In the genomic region with DNA sequence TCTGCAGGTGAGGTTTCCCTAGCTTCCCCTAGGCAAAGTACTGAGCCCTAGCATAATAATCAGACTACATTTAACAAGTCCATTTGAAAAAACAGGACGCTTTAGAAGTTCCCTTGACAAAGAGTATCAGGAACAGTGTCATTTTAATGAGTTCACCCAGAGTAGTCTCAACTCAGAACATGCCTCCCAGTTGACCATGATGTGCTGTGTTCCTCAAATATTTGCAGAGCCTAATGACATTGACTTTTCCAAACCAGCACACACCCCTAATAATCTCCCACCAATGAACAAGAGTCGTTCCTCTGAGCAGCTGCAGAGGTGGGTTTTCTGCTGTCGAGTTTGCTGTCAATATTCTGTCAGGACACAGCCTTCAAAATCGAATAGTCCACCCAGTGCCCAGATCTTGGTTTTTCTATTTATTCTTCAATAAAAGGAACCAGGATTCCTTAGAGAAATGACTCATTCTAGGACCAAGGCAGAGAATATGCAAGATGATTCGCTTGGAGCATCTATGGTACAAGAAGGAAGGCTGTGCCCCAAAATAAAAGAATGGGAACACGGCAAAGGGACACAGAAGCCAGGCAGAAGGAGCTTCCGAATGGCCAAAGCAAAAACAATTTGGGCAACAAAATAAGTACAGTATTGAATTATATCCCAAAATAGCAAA, we compare ENCODE assay signal across 23 cellular contexts. TPM values are rescaled to one million over a fixed set of nuclear protein-coding genes. Genes with fewer than 3 reads are reported as not detected.
DNase-seq lines count a peak whose midpoint lies in the region; ATAC-seq and TF ChIP-seq lines count a peak whose summit lies in the region.
"Had no signal": no experiment of that assay in that cellular context is flagged by ENCODE, and none has a peak within 500 bp of the region (broad histone marks: within the 10 kb centered on the region; RNA-seq: fewer than 3 reads in every experiment).

No MANE protein-coding gene starts in this region.

- H3K9me3 Mint-ChIP-seq in progenitor cell of endocrine pancreas (ENCODE audit: low read depth): peaks cover 3% of the 10 kb centered on the region
- H3K9me3 Mint-ChIP-seq in naive thymus-derived CD8-positive, alpha-beta T cell: no peaks in the 10 kb centered on the region
- H3K9me3 Mint-ChIP-seq: T-helper 1 cell treated with Interleukin-12 subunit alpha and Interleukin-12 subunit beta and Interleukin-4 antibody, amounts not matched to agents 30 μg/mL and 1 μg/mL, for 36 hours had no signal

- H3K4me1 Mint-ChIP-seq in progenitor cell of endocrine pancreas (ENCODE audit: low read depth): peaks cover 8% of the 10 kb centered on the region
- peaks cover 16 to 43% (median 20%) of the 10 kb centered on the region in 4 donors for H3K4me1 Mint-ChIP-seq in naive thymus-derived CD8-positive, alpha-beta T cell

- DNase-seq in ELR (ENCODE audit: low read depth) (peak; percentile 51), NCI-H748 (lab: John Stamatoyannopoulos, UW; ENCODE audit: unreplicated experiment) (peak; percentile 98), fibroblast of mammary gland (ENCODE audit: low read depth) (peak; percentile 43), progenitor cell of endocrine pancreas (ENCODE audit: low spot score, unreplicated experiment) (no peak), foreskin melanocyte (no peak), hypothalamus (lab: John Stamatoyannopoulos, UW) (no peak)
- DNase-seq in naive thymus-derived CD8-positive, alpha-beta T cell: no peak
- DNase-seq: activated CD4-positive, alpha-beta T cell treated with anti-CD3 and anti-CD28 coated beads, Interleukin-2, amount 50 U/mL, for 1 hour; kidney glomerular epithelial cell; MM.1S; NCI-H1694 treated with DMSO at 0.1 percent for 48 hours; NCI-H82; nucleus accumbens; OCI-M1; SJCRH30; stomach; transverse colon; WERI-Rb-1 had no signal

- no peak overlapping the region for H3K4me3 ChIP-seq in fibroblast of mammary gland (ENCODE audit: control insufficient read depth, low read depth, low read length)
- H3K4me3 ChIP-seq: GM23338, right atrium auricular region, SJCRH30, stomach, transverse colon had no signal

- TF ChIP-seq CTCF in fibroblast of mammary gland (conservative IDR thresholded peaks at IDR 0.05; ENCODE audit: control insufficient read depth, insufficient read depth, low read depth, low read length): no peak
- TF ChIP-seq CTCF in progenitor cell of endocrine pancreas (IDR thresholded peaks at IDR 0.05; ENCODE audit: unreplicated experiment): no peak

- H3K27me3 Mint-ChIP-seq in progenitor cell of endocrine pancreas: no peaks in the 10 kb centered on the region
- no peaks in the 10 kb centered on the region for H3K27me3 Mint-ChIP-seq in naive thymus-derived CD8-positive, alpha-beta T cell
- H3K27me3 Mint-ChIP-seq: activated naive CD8-positive, alpha-beta T cell had no signal

- POLR2A ChIA-PET in naive thymus-derived CD8-positive, alpha-beta T cell (lab: Charles Lee): interaction anchor here (1.5 to 2.0 kb wide), 2 partner anchors 14 to 37 kb away, joined by 5 to 6 read pairs; no protein-coding TSS in a partner anchor

- no peak overlapping the region for H3K4me3 Mint-ChIP-seq in progenitor cell of endocrine pancreas (ENCODE audit: low read depth)
- no peak overlapping the region for H3K4me3 Mint-ChIP-seq in naive thymus-derived CD8-positive, alpha-beta T cell
- H3K4me3 Mint-ChIP-seq: activated naive CD8-positive, alpha-beta T cell; GM23338; T-helper 1 cell treated with Interleukin-12 subunit alpha and Interleukin-12 subunit beta and Interleukin-4 antibody, amounts not matched to agents 30 μg/mL and 1 μg/mL, for 36 hours had no signal

- no peak for ATAC-seq in GM21717 (IDR thresholded peaks at IDR 0.05; ENCODE audit: unreplicated experiment)
- ATAC-seq in naive thymus-derived CD8-positive, alpha-beta T cell: no peak
- ATAC-seq: GM23338 had no signal

- peaks cover 15% of the 10 kb centered on the region for H3K36me3 Mint-ChIP-seq in progenitor cell of endocrine pancreas (ENCODE audit: insufficient read depth)
- H3K36me3 Mint-ChIP-seq in naive thymus-derived CD8-positive, alpha-beta T cell: peaks cover 0 to 41% (median 10%) of the 10 kb centered on the region in 3 donors

- H3K27ac Mint-ChIP-seq in progenitor cell of endocrine pancreas: peak overlapping the region; percentile 9
- peak overlapping the region in 2 of 10 donors; percentile 33 to 79 for H3K27ac Mint-ChIP-seq in naive thymus-derived CD8-positive, alpha-beta T cell
- H3K27ac Mint-ChIP-seq: activated naive CD8-positive, alpha-beta T cell; GM23338; T-helper 1 cell treated with Interleukin-12 subunit alpha and Interleukin-12 subunit beta and Interleukin-4 antibody, amounts not matched to agents 30 μg/mL and 1 μg/mL, for 36 hours had no signal

RNA-seq across cellular contexts. Expression of gene OTULIN, which starts 57.6 kb away (rescaled TPM):
- total RNA-seq in progenitor cell of endocrine pancreas: 30.0 and 36.4 TPM in 2 replicates
- total RNA-seq in naive thymus-derived CD8-positive, alpha-beta T cell: 10 to 100 TPM; 68.1 to 77.0 TPM
- 10 to 100 TPM; 15.7 to 22.7 (median 17.2) TPM for polyA plus RNA-seq in naive thymus-derived CD8-positive, alpha-beta T cell

Comparison
In these comparisons a context has a peak if more than half of its experiments do, and no peak if none do; other contexts are left out.
1. DNase-seq: peak in ELR (single experiment), NCI-H748 (single experiment) and fibroblast of mammary gland (single experiment); none in progenitor cell of endocrine pancreas (single experiment), foreskin melanocyte (single experiment), hypothalamus (0 of 51) and naive thymus-derived CD8-positive, alpha-beta T cell (0 of 10).